ENCODE assay signal across 1 cellular context in genomic region chr2:215439980-215440512, GRCh38.
TF ChIP-seq lines count a peak whose summit lies in the region.

No MANE protein-coding gene starts in this region.

TF ChIP-seq in HepG2, 621 proteins besides CTCF, POLR2A, EP300 and RAD21 (continued from another document and continues in another):
- no peak for TF ChIP-seq ZNF770 (CRISPR knock-in tag; IDR thresholded peaks at IDR 0.05)
- TF ChIP-seq MIER2 (CRISPR knock-in tag; IDR thresholded peaks at IDR 0.05): no peak
- no peak for TF ChIP-seq NFE2L1 (CRISPR knock-in tag; IDR thresholded peaks at IDR 0.05; ENCODE audit: borderline replicate concordance)
- no peak for TF ChIP-seq ZNF160 (CRISPR knock-in tag; IDR thresholded peaks at IDR 0.05)
- no peak for TF ChIP-seq NFIB (CRISPR knock-in tag; IDR thresholded peaks at IDR 0.05; ENCODE audit: borderline replicate concordance)
- TF ChIP-seq PLRG1 (conservative IDR thresholded peaks at IDR 0.05): no peak
- peak; percentile 71 for TF ChIP-seq HOMEZ (CRISPR knock-in tag; IDR thresholded peaks at IDR 0.05; ENCODE audit: low read depth)
- no peak for TF ChIP-seq ZNF607 (CRISPR knock-in tag; IDR thresholded peaks at IDR 0.05; ENCODE audit: borderline replicate concordance)
- TF ChIP-seq PBX3 (CRISPR knock-in tag; IDR thresholded peaks at IDR 0.05; ENCODE audit: borderline replicate concordance): no peak
- peak; percentile 17; the same call in 1 of the 2 replicates for TF ChIP-seq NR2F6 (IDR thresholded peaks at IDR 0.05)
- no peak for TF ChIP-seq NR2F6 (CRISPR knock-in tag; IDR thresholded peaks at IDR 0.05)
- TF ChIP-seq ZNF616 (CRISPR knock-in tag; IDR thresholded peaks at IDR 0.05; ENCODE audit: low read depth): no peak
- no peak for TF ChIP-seq ZNF343 (CRISPR knock-in tag; IDR thresholded peaks at IDR 0.05)
- TF ChIP-seq BATF2 (CRISPR knock-in tag; IDR thresholded peaks at IDR 0.05): no peak
- TF ChIP-seq TERF1 (CRISPR knock-in tag; IDR thresholded peaks at IDR 0.05): no peak
- no peak for TF ChIP-seq ZNF446 (CRISPR knock-in tag; IDR thresholded peaks at IDR 0.05)
- no peak for TF ChIP-seq ZNF512B (CRISPR knock-in tag; IDR thresholded peaks at IDR 0.05; ENCODE audit: borderline replicate concordance)
- TF ChIP-seq AKNA (CRISPR knock-in tag; IDR thresholded peaks at IDR 0.05; ENCODE audit: borderline replicate concordance): no peak
- TF ChIP-seq ERF (CRISPR knock-in tag; IDR thresholded peaks at IDR 0.05): 0 out of 2 replicates have a peak, but pooled peaks have one; percentile 25
- TF ChIP-seq ZNF720 (CRISPR knock-in tag; IDR thresholded peaks at IDR 0.05): no peak
- peak; percentile 46; the same call in 1 of the 2 replicates for TF ChIP-seq ELF3 (CRISPR knock-in tag; IDR thresholded peaks at IDR 0.05)
- no peak for TF ChIP-seq HNRNPK (IDR thresholded peaks at IDR 0.05; ENCODE audit: low read depth, low read length, poor library complexity, severe bottlenecking)
- peak; percentile 41; the same call in 1 of the 2 replicates for TF ChIP-seq CEBPG (CRISPR knock-in tag; IDR thresholded peaks at IDR 0.05)
- no peak for TF ChIP-seq ZNF232 (CRISPR knock-in tag; IDR thresholded peaks at IDR 0.05; ENCODE audit: borderline replicate concordance)
- no peak for TF ChIP-seq PATZ1 (CRISPR knock-in tag; IDR thresholded peaks at IDR 0.05)
- no peak for TF ChIP-seq U2AF2 (IDR thresholded peaks at IDR 0.05; ENCODE audit: low read depth, low read length)
- no peak for TF ChIP-seq ZFP41 (CRISPR knock-in tag; IDR thresholded peaks at IDR 0.05; ENCODE audit: borderline replicate concordance)
- TF ChIP-seq SIX4 (CRISPR knock-in tag; IDR thresholded peaks at IDR 0.05): no peak
- no peak for TF ChIP-seq ZNF747 (CRISPR knock-in tag; IDR thresholded peaks at IDR 0.05; ENCODE audit: borderline replicate concordance)
- TF ChIP-seq ATF2 (CRISPR knock-in tag; IDR thresholded peaks at IDR 0.05): no peak
- TF ChIP-seq ZNF30 (CRISPR knock-in tag; IDR thresholded peaks at IDR 0.05): no peak
- TF ChIP-seq ZNF577 (CRISPR knock-in tag; IDR thresholded peaks at IDR 0.05; ENCODE audit: borderline replicate concordance, low read depth): no peak
- no peak for TF ChIP-seq RNF2 (conservative IDR thresholded peaks at IDR 0.05; ENCODE audit: low read depth)
- TF ChIP-seq ZNF354B (CRISPR knock-in tag; IDR thresholded peaks at IDR 0.05): no peak
- TF ChIP-seq CENPX (CRISPR knock-in tag; IDR thresholded peaks at IDR 0.05): no peak
- no peak for TF ChIP-seq CERS6 (CRISPR knock-in tag; IDR thresholded peaks at IDR 0.05)
- TF ChIP-seq PTBP1 (IDR thresholded peaks at IDR 0.05; ENCODE audit: low read depth, low read length, poor library complexity, severe bottlenecking): no peak
- TF ChIP-seq RFX3 (CRISPR knock-in tag; IDR thresholded peaks at IDR 0.05): no peak
- TF ChIP-seq HOXA3 (CRISPR knock-in tag; IDR thresholded peaks at IDR 0.05): no peak
- peak; percentile 57 for TF ChIP-seq SAP130 (CRISPR knock-in tag; IDR thresholded peaks at IDR 0.05; ENCODE audit: low read depth)
- TF ChIP-seq ZNF335 (CRISPR knock-in tag; IDR thresholded peaks at IDR 0.05): no peak
